In the genomic region with DNA sequence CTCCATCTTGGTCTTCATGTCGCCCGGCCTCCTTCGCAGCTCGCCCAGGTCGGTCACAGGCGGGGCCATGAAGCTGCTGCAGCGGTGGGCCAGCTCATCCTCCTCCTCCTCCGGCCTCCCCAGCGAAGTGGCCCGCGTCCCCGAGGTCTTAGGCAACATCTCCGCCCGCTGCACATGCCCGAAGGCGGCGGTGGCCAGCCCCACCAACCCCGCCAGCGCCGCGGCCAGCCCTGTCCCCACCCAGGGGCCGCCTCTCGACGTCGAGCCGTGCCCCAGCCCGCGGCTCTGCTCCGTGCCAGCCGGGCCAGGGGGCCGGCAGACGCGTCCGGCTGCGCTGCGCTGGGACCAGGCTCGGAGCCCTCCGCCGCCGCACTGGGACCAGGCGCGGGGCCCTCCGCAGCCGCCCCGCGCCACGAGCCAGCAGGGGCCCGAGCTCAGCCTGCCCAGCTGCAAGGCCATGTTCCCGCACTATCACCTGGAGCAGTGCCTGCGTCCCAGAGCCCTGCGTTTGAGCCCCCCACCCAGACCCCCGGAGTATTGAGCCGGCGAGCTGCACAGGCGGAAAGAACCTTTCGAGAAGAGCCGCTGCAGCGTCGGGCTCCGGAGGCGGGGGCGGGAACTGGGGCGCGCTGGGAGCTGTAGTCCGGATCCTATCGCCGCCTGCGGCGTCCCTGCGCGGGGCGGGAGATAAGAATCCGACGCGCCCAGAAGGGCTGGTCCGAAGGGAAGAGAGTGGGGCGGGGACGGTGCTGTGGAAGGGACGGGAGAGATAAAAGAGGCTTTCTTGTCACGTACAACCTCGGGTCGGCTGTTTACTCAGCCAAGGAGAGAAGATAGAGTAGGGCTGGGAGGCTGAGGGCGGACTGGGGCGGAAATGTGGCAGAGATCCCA, we compare ENCODE assay signal across 8 cellular contexts. TPM values are rescaled to one million over a fixed set of nuclear protein-coding genes. Genes with fewer than 3 reads are reported as not detected.
DNase-seq lines count a peak whose midpoint lies in the region; TF ChIP-seq lines count a peak whose summit lies in the region.

TSS of gene CPOX (minus strand) at position 566 of the 891 bp plus-strand sequence. CDS start at position 459, 107 bp downstream.

- H3K27ac Mint-ChIP-seq in nephron progenitor cell, result peak within 1 kb of the TSS; percentile 58
- peak within 1 kb of the TSS; percentile 89 for H3K27ac Mint-ChIP-seq in stimulated activated naive CD8-positive, alpha-beta T cell treated with anti-CD3 and anti-CD28 coated beads, Interleukin-15, Interleukin-2, amounts not matched to agents 100 ng/mL and 50 ng/mL, for 24 hours

- peaks cover 11% of the 10 kb centered on the region; the same call in 1 of the 2 replicates for H3K79me2 ChIP-seq in GM23248 (ENCODE audit: insufficient read depth)
- peaks cover 11% of the 10 kb centered on the region for H3K79me2 ChIP-seq in Karpas-422 (ENCODE audit: low read length)

- H3K36me3 ChIP-seq in GM23248 (ENCODE audit: low read depth) (peaks cover 3% of the 10 kb centered on the region; the same call in 1 of the 2 replicates), Karpas-422 (ENCODE audit: insufficient read depth, low read length) (no peaks in the 10 kb centered on the region)

- H2AFZ ChIP-seq in GM23248 (peak within 1 kb of the TSS; percentile 94), Karpas-422 (ENCODE audit: low read length) (peak within 1 kb of the TSS; percentile 73)

- H3K9me3 Mint-ChIP-seq in nephron progenitor cell, result no peaks in the 10 kb centered on the region
- no peaks in the 10 kb centered on the region for H3K9me3 Mint-ChIP-seq in stimulated activated naive CD8-positive, alpha-beta T cell treated with anti-CD3 and anti-CD28 coated beads, Interleukin-15, Interleukin-2, amounts not matched to agents 100 ng/mL and 50 ng/mL, for 24 hours

- in situ Hi-C loops in GM23248 (cut with MboI), result no loop called here

- H3K4me3 Mint-ChIP-seq in nephron progenitor cell, result peak within 1 kb of the TSS; percentile 95
- H3K4me3 Mint-ChIP-seq in stimulated activated naive CD8-positive, alpha-beta T cell treated with anti-CD3 and anti-CD28 coated beads, Interleukin-15, Interleukin-2, amounts not matched to agents 100 ng/mL and 50 ng/mL, for 24 hours, result peak within 1 kb of the TSS; percentile 91

- CTCF ChIA-PET in RWPE1 (lab: Yijun Ruan, JAX), result interaction anchor here (0.6 to 1.2 kb wide), 6 partner anchors 9 to 1727 kb away, joined by 3 to 5 read pairs (median 3); no protein-coding TSS in a partner anchor

- H3K27me3 ChIP-seq in GM23248 (replicated peaks; ENCODE audit: insufficient read depth), result no peaks in the 10 kb centered on the region
- no peaks in the 10 kb centered on the region for H3K27me3 ChIP-seq in Karpas-422 (ENCODE audit: low read length)

- H3K9me3 ChIP-seq in GM23248 (ENCODE audit: low read depth), result no peaks in the 10 kb centered on the region
- H3K9me3 ChIP-seq in Karpas-422 (ENCODE audit: low read length), result no peaks in the 10 kb centered on the region

- H3K4me3 ChIP-seq in GM23248 (peak within 1 kb of the TSS; percentile 86), Karpas-422 (ENCODE audit: low read length) (peak within 1 kb of the TSS; percentile 75), fibroblast of pulmonary artery (replicated peaks; ENCODE audit: low read depth, low read length) (peak within 1 kb of the TSS; percentile 79)

- no peaks in the 10 kb centered on the region; the same call in 1 of the 2 replicates for H3F3A ChIP-seq in GM23248 (ENCODE audit: insufficient read depth)

- H3K27me3 Mint-ChIP-seq in nephron progenitor cell (ENCODE audit: low read depth, poor library complexity), result peaks cover 5% of the 10 kb centered on the region
- H3K27me3 Mint-ChIP-seq in stimulated activated naive CD8-positive, alpha-beta T cell treated with anti-CD3 and anti-CD28 coated beads, Interleukin-15, Interleukin-2, amounts not matched to agents 100 ng/mL and 50 ng/mL, for 24 hours, result no peaks in the 10 kb centered on the region

- WGBS in GM23248 (ENCODE audit: low coverage in 1 of 2, low lambda C conversion rate in 2 of 2, missing lambda C conversion rate in 2 of 2), 2 experiments, result 0 to 1% methylated on average over 66 to 76 of the region's 84 CpGs

- peak within 1 kb of the TSS; percentile 18 for H3K27ac ChIP-seq in GM23248
- no peak within 1 kb of the TSS for H3K27ac ChIP-seq in Karpas-422 (ENCODE audit: low read length)
- peak within 1 kb of the TSS; percentile 86 for H3K27ac ChIP-seq in RWPE1

- peaks cover 13% of the 10 kb centered on the region for H3K36me3 Mint-ChIP-seq in nephron progenitor cell (ENCODE audit: low read depth)
- H3K36me3 Mint-ChIP-seq in stimulated activated naive CD8-positive, alpha-beta T cell treated with anti-CD3 and anti-CD28 coated beads, Interleukin-15, Interleukin-2, amounts not matched to agents 100 ng/mL and 50 ng/mL, for 24 hours (ENCODE audit: low read depth), result peaks cover 34% of the 10 kb centered on the region

- POLR2A ChIA-PET in RWPE1 (lab: Yijun Ruan, JAX; ENCODE audit: low non-redundant PET), result no interaction called here

- peaks cover 39% of the 10 kb centered on the region for H3K4me1 Mint-ChIP-seq in nephron progenitor cell
- H3K4me1 Mint-ChIP-seq in stimulated activated naive CD8-positive, alpha-beta T cell treated with anti-CD3 and anti-CD28 coated beads, Interleukin-15, Interleukin-2, amounts not matched to agents 100 ng/mL and 50 ng/mL, for 24 hours (ENCODE audit: low read depth), result peaks cover 37% of the 10 kb centered on the region

- peaks cover 6% of the 10 kb centered on the region; the same call in 1 of the 2 replicates for H3K4me1 ChIP-seq in GM23248 (ENCODE audit: insufficient read depth)
- peaks cover 16% of the 10 kb centered on the region for H3K4me1 ChIP-seq in Karpas-422 (ENCODE audit: low read length)

- no peak for TF ChIP-seq CTCF in RWPE1 (conservative IDR thresholded peaks at IDR 0.05; ENCODE audit: low read depth)
- no peak for TF ChIP-seq CTCF in fibroblast of pulmonary artery (IDR thresholded peaks at IDR 0.05; ENCODE audit: low read length, missing control alignments)
- TF ChIP-seq CTCF in nephron progenitor cell (IDR thresholded peaks at IDR 0.05), result no peak

- DNase-seq in Daoy (ENCODE audit: low read depth) (peak; percentile 96), GM23248 (peak; percentile 94), Karpas-422 (peak; percentile 90), RWPE1 (ENCODE audit: low spot score) (peak; percentile 85), fibroblast of pulmonary artery (ENCODE audit: low read depth) (peak; percentile 91), nephron progenitor cell (peak; percentile 86)
- DNase-seq in activated T-helper 9 cell treated with anti-CD3 and anti-CD28 coated beads, Interleukin-2, amount 50 U/mL, for 16 hours (ENCODE audit: low read depth), result peak; percentile 80

- H3K9ac ChIP-seq in GM23248 (peak within 1 kb of the TSS; percentile 73), Karpas-422 (ENCODE audit: low read length) (peak within 1 kb of the TSS; percentile 76)

- H3K4me2 ChIP-seq in GM23248 (ENCODE audit: unreplicated experiment) (peak within 1 kb of the TSS; percentile 90), Karpas-422 (ENCODE audit: low read depth, low read length, poor library complexity, severe bottlenecking) (peak within 1 kb of the TSS; percentile 65)

- H3K9me2 ChIP-seq in GM23248 (ENCODE audit: insufficient read depth) (no peaks in the 10 kb centered on the region), Karpas-422 (replicated peaks; ENCODE audit: insufficient read depth, low read length) (no peaks in the 10 kb centered on the region)

- H4K20me1 ChIP-seq in GM23248 (ENCODE audit: insufficient read depth) (no peaks in the 10 kb centered on the region), Karpas-422 (ENCODE audit: insufficient read depth, low read depth, low read length) (no peaks in the 10 kb centered on the region)

RNA-seq across cellular contexts. Expression of gene CPOX, which starts in this region (rescaled TPM):
- total RNA-seq in Daoy (2014; rRNA removed; shearing (Covaris generic)), result 53.9 and 58.9 TPM in 2 replicates
- 33.6 and 34.3 TPM in 2 replicates for total RNA-seq in GM23248 (2014; rRNA removed; shearing (Covaris generic))
- 9.2 and 10.1 TPM in 2 replicates for polyA plus RNA-seq in GM23248 (2016; fragmentation: Nextera tagmentation; extraction: Ambion mirVana)
- 7.8 and 11.6 TPM in 2 replicates for total RNA-seq in Karpas-422 (2014; rRNA removed; shearing (Covaris generic); ENCODE audit: low replicate concordance)
